In genomic region chr17:18213666-18214270, GRCh38 we compare ENCODE assay signal across 20 cellular contexts. TPM values are rescaled to one million over a fixed set of nuclear protein-coding genes. Genes with fewer than 3 reads are reported as not detected.
DNase-seq lines count a peak whose midpoint lies in the region; ATAC-seq, FAIRE-seq and TF ChIP-seq lines count a peak whose summit lies in the region.
"Had no signal": no experiment of that assay in that cellular context is flagged by ENCODE, and none has a peak within 500 bp of the region (broad histone marks: within the 10 kb centered on the region; RNA-seq: fewer than 3 reads in every experiment).

No MANE protein-coding gene starts in this region.

- H3K27me3 Mint-ChIP-seq in activated T-cell treated with anti-CD3 and anti-CD28 coated beads, Interleukin-2, amount 50 U/mL, for 24 hours: no peaks in the 10 kb centered on the region
- no peaks in the 10 kb centered on the region for H3K27me3 Mint-ChIP-seq in effector memory CD8-positive, alpha-beta T cell
- H3K27me3 Mint-ChIP-seq: B cell had no signal

- WGBS in suprapubic skin: 60% methylated on average over 7 of the region's 7 CpGs

- intact Hi-C loops in vagina (cut with DNase I): no loop called here

- no peaks in the 10 kb centered on the region for H3K4me1 Mint-ChIP-seq in activated T-cell treated with anti-CD3 and anti-CD28 coated beads, Interleukin-2, amount 50 U/mL, for 24 hours (ENCODE audit: low read depth)
- no peaks in the 10 kb centered on the region for H3K4me1 Mint-ChIP-seq in effector memory CD8-positive, alpha-beta T cell (ENCODE audit: low read depth in 2 of 2)
- H3K4me1 Mint-ChIP-seq in stimulated activated effector memory CD8-positive, alpha-beta T cell treated with anti-CD3 and anti-CD28 coated beads, Interleukin-12 subunit alpha, Interleukin-12 subunit beta, amount 100 ng/mL, for 72 hours: peaks cover 8% of the 10 kb centered on the region
- H3K4me1 Mint-ChIP-seq: CD14-positive monocyte had no signal

- peaks cover 28% of the 10 kb centered on the region for H3K36me3 Mint-ChIP-seq in activated T-cell treated with anti-CD3 and anti-CD28 coated beads, Interleukin-2, amount 50 U/mL, for 24 hours (ENCODE audit: low read depth)
- peaks cover 47% of the 10 kb centered on the region for H3K36me3 Mint-ChIP-seq in effector memory CD8-positive, alpha-beta T cell (ENCODE audit: insufficient read depth)
- H3K36me3 Mint-ChIP-seq in stimulated activated effector memory CD8-positive, alpha-beta T cell treated with anti-CD3 and anti-CD28 coated beads, Interleukin-12 subunit alpha, Interleukin-12 subunit beta, amount 100 ng/mL, for 72 hours: peaks cover 49% of the 10 kb centered on the region

- no peak overlapping the region for H3K4me3 ChIP-seq in vagina
- H3K4me3 ChIP-seq in suprapubic skin: no peak overlapping the region
- H3K4me3 ChIP-seq: MG63, Peyer's patch, SJSA1 had no signal

- no peaks in the 10 kb centered on the region for H3K27me3 ChIP-seq in vagina
- H3K27me3 ChIP-seq in suprapubic skin: no peaks in the 10 kb centered on the region
- H3K27me3 ChIP-seq: MG63, Peyer's patch, SJSA1 had no signal

- no peak for TF ChIP-seq CTCF in vagina (IDR thresholded peaks at IDR 0.05)
- TF ChIP-seq CTCF in suprapubic skin (IDR thresholded peaks at IDR 0.05): no peak

- FAIRE-seq in HTR-8/SVneo (lab: Jason Lieb, UNC): peak; percentile 54
- FAIRE-seq: A204.1 had no signal

- H3K27ac Mint-ChIP-seq in activated T-cell treated with anti-CD3 and anti-CD28 coated beads, Interleukin-2, amount 50 U/mL, for 24 hours: peak overlapping the region; percentile 52
- peak overlapping the region; percentile 49 to 53 for H3K27ac Mint-ChIP-seq in effector memory CD8-positive, alpha-beta T cell
- H3K27ac Mint-ChIP-seq in stimulated activated effector memory CD8-positive, alpha-beta T cell treated with anti-CD3 and anti-CD28 coated beads, Interleukin-12 subunit alpha, Interleukin-12 subunit beta, amount 100 ng/mL, for 72 hours: peak overlapping the region; percentile 72
- H3K27ac Mint-ChIP-seq: B cell had no signal

- no peak overlapping the region for H3K4me3 Mint-ChIP-seq in activated T-cell treated with anti-CD3 and anti-CD28 coated beads, Interleukin-2, amount 50 U/mL, for 24 hours
- H3K4me3 Mint-ChIP-seq in effector memory CD8-positive, alpha-beta T cell: no peak overlapping the region
- no peak overlapping the region for H3K4me3 Mint-ChIP-seq in stimulated activated effector memory CD8-positive, alpha-beta T cell treated with anti-CD3 and anti-CD28 coated beads, Interleukin-12 subunit alpha, Interleukin-12 subunit beta, amount 100 ng/mL, for 72 hours
- H3K4me3 Mint-ChIP-seq: B cell, CD14-positive monocyte had no signal

- no peak for ATAC-seq in effector memory CD8-positive, alpha-beta T cell (replicated peaks)
- ATAC-seq in stimulated activated effector memory CD8-positive, alpha-beta T cell treated with anti-CD3 and anti-CD28 coated beads, Interleukin-12 subunit alpha, Interleukin-12 subunit beta, amount 100 ng/mL, for 72 hours: no peak

- no peak for TF ChIP-seq POLR2A in vagina (IDR thresholded peaks at IDR 0.05)
- TF ChIP-seq POLR2A in suprapubic skin (IDR thresholded peaks at IDR 0.05): no peak

- no peaks in the 10 kb centered on the region for H3K9me3 ChIP-seq in vagina
- H3K9me3 ChIP-seq in suprapubic skin: no peaks in the 10 kb centered on the region
- H3K9me3 ChIP-seq: MG63, Peyer's patch had no signal

- TF ChIP-seq EP300 in suprapubic skin (IDR thresholded peaks at IDR 0.05): no peak

- H3K27ac ChIP-seq in vagina (no peak overlapping the region), suprapubic skin (no peak overlapping the region)
- H3K27ac ChIP-seq: Peyer's patch, SJSA1 had no signal

- H3K36me3 ChIP-seq in vagina (peaks cover 1 to 24% of the 10 kb centered on the region in 2 donors), suprapubic skin (peaks cover 28% of the 10 kb centered on the region)

- no peaks in the 10 kb centered on the region for H3K9me3 Mint-ChIP-seq in activated T-cell treated with anti-CD3 and anti-CD28 coated beads, Interleukin-2, amount 50 U/mL, for 24 hours
- H3K9me3 Mint-ChIP-seq in effector memory CD8-positive, alpha-beta T cell: no peaks in the 10 kb centered on the region
- H3K9me3 Mint-ChIP-seq in stimulated activated effector memory CD8-positive, alpha-beta T cell treated with anti-CD3 and anti-CD28 coated beads, Interleukin-12 subunit alpha, Interleukin-12 subunit beta, amount 100 ng/mL, for 72 hours: no peaks in the 10 kb centered on the region
- H3K9me3 Mint-ChIP-seq: CD14-positive monocyte had no signal

- H3K4me1 ChIP-seq in vagina (no peaks in the 10 kb centered on the region), suprapubic skin (peaks cover 4% of the 10 kb centered on the region)
- H3K4me1 ChIP-seq: SJSA1 had no signal

- no peak for DNase-seq in activated T-cell treated with anti-CD3 and anti-CD28 coated beads, Interleukin-2, amount 50 U/mL, for 24 hours
- DNase-seq in activated T-cell treated with anti-CD3 and anti-CD28 coated beads for 4 hours (no peak), HTR-8/SVneo (ENCODE audit: insufficient read length, low spot score) (no peak), vagina (ENCODE audit: extremely low spot score in 2 of 2) (no peak), suprapubic skin (ENCODE audit: low spot score in 2 of 2) (no peak)
- DNase-seq in effector memory CD8-positive, alpha-beta T cell: no peak
- DNase-seq in stimulated activated effector memory CD8-positive, alpha-beta T cell treated with anti-CD3 and anti-CD28 coated beads, Interleukin-12 subunit alpha, Interleukin-12 subunit beta, amount 100 ng/mL, for 72 hours (ENCODE audit: low spot score in 2 of 2): no peak
- DNase-seq: EL, MG63, NCI-H1092 treated with DMSO at 0.1 percent for 48 hours, NCI-H1436 treated with DMSO at 0.1 percent for 48 hours, NCI-H1930, NCI-H226, NCI-H524, NCI-H774, Peyer's patch had no signal

RNA-seq across cellular contexts. Expression of gene LLGL1, which starts 11.7 kb away (rescaled TPM):
- total RNA-seq in vagina (27.7 TPM), suprapubic skin (10 to 100 TPM; 27.7 to 37.1 (median 32.8) TPM)

RNA-seq across cellular contexts. Expression of gene ALKBH5, which starts 30.1 kb away (rescaled TPM):
- total RNA-seq in vagina (77.3 TPM), suprapubic skin (10 to 100 TPM; 67.1 to 92.7 (median 73.2) TPM)

RNA-seq across cellular contexts. Expression of gene FLII, which starts 44.8 kb away (rescaled TPM):
- total RNA-seq in vagina: 277 TPM
- total RNA-seq in suprapubic skin: 100 to 1,000 TPM; 254 to 350 (median 291) TPM

RNA-seq across cellular contexts. Expression of gene MIEF2, which starts 46.7 kb away (rescaled TPM):
- total RNA-seq in vagina (18.4 TPM), suprapubic skin (10 to 100 TPM; 19.5 to 39.2 (median 27.5) TPM)
